Comparison of ENCODE assay signal across 9 cellular contexts in genomic region chrX:15938072-15938471, GRCh38.
"Had no signal": no experiment of that assay in that cellular context is flagged by ENCODE, and none has a peak within 500 bp of the region (broad histone marks: within the 10 kb centered on the region; RNA-seq: fewer than 3 reads in every experiment).

No MANE protein-coding gene starts in this region.

- DNase-seq: GM23248, GOT3, H9, HCEC 1CT, IMR-90, KBM-7 had no signal

- FAIRE-seq: H54, HTR-8/SVneo had no signal

- H2AFZ ChIP-seq: GM23248 had no signal

- H3K4me3 Mint-ChIP-seq: H9 had no signal

- H3K4me3 ChIP-seq: GM23248 had no signal

- H3K4me2 ChIP-seq: KMS-11 had no signal

- H3K9ac ChIP-seq: GM23248, KMS-11 had no signal

- H3K27ac ChIP-seq: GM23248, KMS-11 had no signal
